Comparison of ENCODE assay signal across 9 cellular contexts in the genomic region with DNA sequence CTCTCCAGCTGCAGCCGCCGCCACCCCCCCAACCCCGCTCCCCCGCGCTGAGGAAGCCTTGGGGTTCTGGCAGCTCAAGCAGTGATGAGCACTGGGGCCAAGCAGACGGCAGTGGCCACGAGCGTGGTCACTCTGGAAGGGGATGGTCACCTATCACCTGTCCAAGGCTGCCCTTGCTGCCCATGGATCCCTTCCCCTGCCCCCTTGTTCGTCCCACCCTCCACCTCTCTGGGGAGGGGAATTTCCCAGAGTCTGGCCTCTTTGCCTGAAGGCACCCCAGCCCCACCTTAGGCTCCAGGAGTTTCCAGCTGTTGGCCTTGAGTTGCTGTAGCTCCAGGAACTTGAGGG. TPM values are rescaled to one million over a fixed set of nuclear protein-coding genes. Genes with fewer than 3 reads are reported as not detected.
A peak's percentile ranks its signal among the peaks of the same experiment; 100 is the strongest.
DNase-seq lines count a peak whose midpoint lies in the region; ATAC-seq, FAIRE-seq and TF ChIP-seq lines count a peak whose summit lies in the region.
"Had no signal": no experiment of that assay in that cellular context is flagged by ENCODE, and none has a peak within 500 bp of the region (broad histone marks: within the 10 kb centered on the region; RNA-seq: fewer than 3 reads in every experiment).

No MANE protein-coding gene starts in this region.

- H3K4me1 Mint-ChIP-seq in activated CD4-positive, alpha-beta T cell treated with anti-CD3 and anti-CD28 coated beads for 36 hours: peaks cover 35% of the 10 kb centered on the region
- peaks cover 35% of the 10 kb centered on the region for H3K4me1 Mint-ChIP-seq in activated CD8-positive, alpha-beta T cell treated with anti-CD3 and anti-CD28 coated beads for 36 hours (ENCODE audit: low read depth)

- TF ChIP-seq CTCF in activated CD8-positive, alpha-beta T cell treated with anti-CD3 and anti-CD28 coated beads for 36 hours (IDR thresholded peaks at IDR 0.05): no peak
- no peak for TF ChIP-seq CTCF in keratinocyte (optimal IDR thresholded peaks at IDR 0.05 in 1 of 3, IDR thresholded peaks at IDR 0.05 in 1 of 3, conservative IDR thresholded peaks at IDR 0.05 in 1 of 3; ENCODE audit: extremely low read depth in 1 of 3, insufficient read depth in 2 of 3, low read length in 3 of 3)

- H3K4me3 ChIP-seq in keratinocyte (ENCODE audit: control insufficient read depth in 2 of 3, extremely low read depth in 1 of 3, insufficient read depth in 2 of 3, low read depth in 1 of 3, low read length in 3 of 3): peak overlapping the region in 1 of 3 experiments; percentile 68

- H3K36me3 ChIP-seq in keratinocyte (ENCODE audit: control insufficient read depth in 2 of 2, extremely low read depth in 1 of 2, insufficient read depth in 2 of 2, low read length in 2 of 2): no peaks in the 10 kb centered on the region

- FAIRE-seq in keratinocyte (lab: Jason Lieb, UNC): no peak
- FAIRE-seq: TTC549 had no signal

- H3K4me3 Mint-ChIP-seq in activated CD4-positive, alpha-beta T cell treated with anti-CD3 and anti-CD28 coated beads for 36 hours: peak overlapping the region; percentile 72
- H3K4me3 Mint-ChIP-seq in activated CD8-positive, alpha-beta T cell treated with anti-CD3 and anti-CD28 coated beads for 36 hours: peak overlapping the region; percentile 77

- POLR2A ChIA-PET in activated CD4-positive, alpha-beta T cell treated with anti-CD3 and anti-CD28 coated beads for 36 hours (lab: Charles Lee): interaction anchor here (0.9 to 1.2 kb wide), 3 partner anchors 11 to 326 kb away, joined by 3 to 4 read pairs (median 3); a partner anchor contains a TSS
- POLR2A ChIA-PET in activated CD8-positive, alpha-beta T cell treated with anti-CD3 and anti-CD28 coated beads for 36 hours (lab: Charles Lee): interaction anchor here (1.0 to 1.6 kb wide), 5 partner anchors 8 to 120 kb away, joined by 3 to 6 read pairs (median 3); no protein-coding TSS in a partner anchor

- H3K27me3 Mint-ChIP-seq in activated CD4-positive, alpha-beta T cell treated with anti-CD3 and anti-CD28 coated beads for 36 hours: peaks cover 2% of the 10 kb centered on the region
- no peaks in the 10 kb centered on the region for H3K27me3 Mint-ChIP-seq in activated CD8-positive, alpha-beta T cell treated with anti-CD3 and anti-CD28 coated beads for 36 hours

- peak overlapping the region; percentile 79 for H3K4me2 ChIP-seq in keratinocyte (ENCODE audit: control insufficient read depth, extremely low read depth, insufficient read depth, low read depth, low read length)

- H3K4me1 ChIP-seq in keratinocyte (ENCODE audit: control insufficient read depth, extremely low read depth, insufficient read depth, low read length): peaks cover 2% of the 10 kb centered on the region

- intact Hi-C loops in activated CD4-positive, alpha-beta T cell treated with anti-CD3 and anti-CD28 coated beads for 36 hours (cut with DNase I, micrococcal nuclease): loop anchor here (1.0 to 10.0 kb wide), 6 partner anchors 14 to 1291 kb away; a partner anchor contains a TSS
- intact Hi-C loops in activated CD8-positive, alpha-beta T cell treated with anti-CD3 and anti-CD28 coated beads for 36 hours (cut with micrococcal nuclease): no loop called here
- intact Hi-C loops in left colon (cut with DNase I, micrococcal nuclease): no loop called here

- no peak for DNase-seq in activated CD4-positive, alpha-beta T cell treated with anti-CD3 and anti-CD28 coated beads for 36 hours
- no peak for DNase-seq in activated CD4-positive, alpha-beta T cell treated with anti-CD3 and anti-CD28 coated beads for 1 hour
- no peak for DNase-seq in activated CD8-positive, alpha-beta T cell treated with anti-CD3 and anti-CD28 coated beads for 36 hours
- DNase-seq in keratinocyte (ENCODE audit: low read depth, low spot score) (no peak), left colon (no peak), NCI-H2107 (lab: John Stamatoyannopoulos, UW) (no peak)

- ATAC-seq in activated CD4-positive, alpha-beta T cell treated with anti-CD3 and anti-CD28 coated beads for 36 hours: peak; percentile 28
- peak; percentile 11 for ATAC-seq in activated CD8-positive, alpha-beta T cell treated with anti-CD3 and anti-CD28 coated beads for 36 hours
- ATAC-seq in left colon (no peak), GM21717 (IDR thresholded peaks at IDR 0.05; ENCODE audit: unreplicated experiment) (no peak)

- peak overlapping the region; percentile 92 for H2AFZ ChIP-seq in keratinocyte (ENCODE audit: control insufficient read depth, low read length)

- no peak overlapping the region for H3K9ac ChIP-seq in keratinocyte (ENCODE audit: control insufficient read depth, extremely low read depth, insufficient read depth, low read length)

- peaks cover 12% of the 10 kb centered on the region for H3K27me3 ChIP-seq in keratinocyte (ENCODE audit: control insufficient read depth, extremely low read depth, insufficient read depth, low read length)

- no peaks in the 10 kb centered on the region for H3K36me3 Mint-ChIP-seq in activated CD4-positive, alpha-beta T cell treated with anti-CD3 and anti-CD28 coated beads for 36 hours (ENCODE audit: low read depth)
- no peaks in the 10 kb centered on the region for H3K36me3 Mint-ChIP-seq in activated CD8-positive, alpha-beta T cell treated with anti-CD3 and anti-CD28 coated beads for 36 hours (ENCODE audit: low read depth)

- H3K79me2 ChIP-seq in keratinocyte (ENCODE audit: control insufficient read depth, insufficient read depth, low read length): no peaks in the 10 kb centered on the region

- H3K9me3 Mint-ChIP-seq in activated CD4-positive, alpha-beta T cell treated with anti-CD3 and anti-CD28 coated beads for 36 hours (ENCODE audit: low read depth): no peaks in the 10 kb centered on the region
- no peaks in the 10 kb centered on the region for H3K9me3 Mint-ChIP-seq in activated CD8-positive, alpha-beta T cell treated with anti-CD3 and anti-CD28 coated beads for 36 hours

- no peaks in the 10 kb centered on the region for H3K9me3 ChIP-seq in keratinocyte (ENCODE audit: control insufficient read depth, low read depth, low read length)

- no peaks in the 10 kb centered on the region for H4K20me1 ChIP-seq in keratinocyte (ENCODE audit: control insufficient read depth, extremely low read depth, insufficient read depth, low read length)

- dilution Hi-C loops in keratinocyte (cut with MboI; ENCODE audit: extremely low pct_ligation_motif_present, low sequenced_read_pairs): no loop called here

- no peaks in the 10 kb centered on the region for H3K9me1 ChIP-seq in keratinocyte (ENCODE audit: control insufficient read depth, extremely low read depth, insufficient read depth, low read length)

- H3K27ac ChIP-seq in keratinocyte (ENCODE audit: control insufficient read depth, insufficient read depth, low read length): no peak overlapping the region
- peak overlapping the region; percentile 57 for H3K27ac ChIP-seq in temporal lobe (ENCODE audit: low read depth, low read length)

- CTCF ChIA-PET in activated CD4-positive, alpha-beta T cell treated with anti-CD3 and anti-CD28 coated beads for 36 hours (lab: Charles Lee): interaction anchor here (0.6 to 4.5 kb wide), 16 partner anchors 9 to 1071 kb away, joined by 3 to 50 read pairs (median 4); a partner anchor contains a TSS
- CTCF ChIA-PET in activated CD8-positive, alpha-beta T cell treated with anti-CD3 and anti-CD28 coated beads for 36 hours (lab: Charles Lee): interaction anchor here (1.2 to 5.3 kb wide), 14 partner anchors 9 to 212 kb away, joined by 3 to 82 read pairs (median 5); a partner anchor contains a TSS

- no peak overlapping the region for H3K27ac Mint-ChIP-seq in activated CD4-positive, alpha-beta T cell treated with anti-CD3 and anti-CD28 coated beads for 36 hours
- H3K27ac Mint-ChIP-seq in activated CD8-positive, alpha-beta T cell treated with anti-CD3 and anti-CD28 coated beads for 36 hours: peak overlapping the region; percentile 90

RNA-seq across cellular contexts. Expression of a gene that starts 7.2 kb away (rescaled TPM):
- 10 to 100 TPM; 42.4 to 45.0 TPM for total RNA-seq in activated CD4-positive, alpha-beta T cell treated with anti-CD3 and anti-CD28 coated beads for 36 hours
- total RNA-seq in activated CD8-positive, alpha-beta T cell treated with anti-CD3 and anti-CD28 coated beads for 36 hours: 10 to 100 TPM; 36.6 to 37.5 TPM
- polyA plus RNA-seq in keratinocyte: 50.5 to 74.5 TPM (median 51.5 TPM) in 3 replicates
- 7.9 TPM for polyA plus RNA-seq in keratinocyte (2011; ENCODE audit: low read depth)
- polyA plus RNA-seq in keratinocyte (2011; cell fraction: cytosol; rRNA removed): 59.3 and 66.5 TPM in 2 replicates
- 42.9 and 43.1 TPM in 2 replicates for polyA plus RNA-seq in keratinocyte (2011; cell fraction: nucleus; rRNA removed)
- 41.2 and 51.7 TPM in 2 replicates for polyA plus RNA-seq in keratinocyte (2012; ENCODE audit: low replicate concordance)
- 33.4 to 38.5 TPM (median 38.0 TPM) in 3 replicates for polyA minus RNA-seq in keratinocyte
- polyA minus RNA-seq in keratinocyte (2011; cell fraction: cytosol; rRNA and poly(A)+ RNA removed): 23.4 TPM
- 7.3 and 10.8 TPM in 2 replicates for polyA minus RNA-seq in keratinocyte (2011; cell fraction: nucleus; rRNA and poly(A)+ RNA removed)
- total RNA-seq in temporal lobe (7.4 TPM), left colon (10 to 100 TPM; 58.8 to 59.4 TPM)

Comparison
In these comparisons a context has a peak if more than half of its experiments do, and no peak if none do; other contexts are left out.
1. ATAC-seq: peak in activated CD4-positive, alpha-beta T cell treated with anti-CD3 and anti-CD28 coated beads for 36 hours (single experiment) and activated CD8-positive, alpha-beta T cell treated with anti-CD3 and anti-CD28 coated beads for 36 hours (single experiment); none in left colon (single experiment) and GM21717 (single experiment).
2. intact Hi-C loops: an anchor here in activated CD4-positive, alpha-beta T cell treated with anti-CD3 and anti-CD28 coated beads for 36 hours (1.0 to 10.0 kb wide); none called in activated CD8-positive, alpha-beta T cell treated with anti-CD3 and anti-CD28 coated beads for 36 hours and left colon.